In the genomic region with DNA sequence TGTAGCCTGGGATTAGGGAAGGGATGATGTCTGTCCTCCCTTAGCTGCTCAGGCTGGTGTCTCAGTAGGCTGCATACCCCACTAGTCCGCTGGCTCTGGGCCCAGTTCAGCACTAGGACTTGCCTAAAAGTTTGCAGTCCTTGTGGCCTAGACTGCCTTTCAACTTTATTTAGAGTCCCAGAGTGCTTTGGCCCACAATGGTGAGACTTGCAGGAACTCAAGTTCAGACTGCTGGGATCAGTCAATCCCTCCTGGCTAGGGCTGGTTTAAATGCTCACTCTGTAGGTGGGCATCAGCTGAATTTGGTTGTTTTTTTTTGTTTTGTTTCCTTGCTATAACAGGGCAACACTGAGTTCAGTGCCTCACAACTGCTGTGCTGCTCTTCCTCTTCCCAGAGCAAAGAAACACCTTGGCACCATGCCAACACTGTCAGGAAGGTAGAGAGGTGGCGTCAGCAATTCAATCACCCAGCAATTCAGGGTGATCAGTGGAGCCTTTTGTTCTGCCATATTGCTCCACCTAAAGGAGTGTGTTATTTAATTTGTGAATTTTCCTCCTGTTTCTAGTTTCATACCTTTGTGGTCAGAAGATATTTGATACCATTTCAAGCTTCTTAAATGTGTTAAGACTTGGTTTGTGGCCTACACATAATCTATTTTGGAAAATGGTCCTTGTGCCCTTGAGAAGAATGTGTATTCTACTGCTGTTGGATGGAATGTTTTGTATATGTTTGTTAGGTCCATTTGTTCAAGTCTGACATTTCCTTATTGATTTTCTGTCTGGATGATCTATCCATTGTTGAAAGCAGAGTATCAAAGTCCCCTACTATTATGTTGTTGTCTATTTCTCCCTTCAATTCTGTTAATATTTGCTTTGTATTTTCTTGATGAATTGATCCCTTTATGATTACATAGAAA, we compare ENCODE assay signal across 18 cellular contexts.
DNase-seq lines count a peak whose midpoint lies in the region; ATAC-seq, FAIRE-seq and TF ChIP-seq lines count a peak whose summit lies in the region.
"Had no signal": no experiment of that assay in that cellular context is flagged by ENCODE, and none has a peak within 500 bp of the region (broad histone marks: within the 10 kb centered on the region; RNA-seq: fewer than 3 reads in every experiment).

No MANE protein-coding gene starts in this region.

- no peaks in the 10 kb centered on the region for H3K4me1 ChIP-seq in stomach

- peak; percentile 7 for DNase-seq in NCI-H82 (lab: John Stamatoyannopoulos, UW)
- no peak for DNase-seq in NCI-H82 treated with DMSO at 0.1 percent for 48 hours (lab: John Stamatoyannopoulos, UW; ENCODE audit: unreplicated experiment)
- peak; percentile 69 for DNase-seq in NCI-H2107 treated with DMSO at 0.1 percent for 48 hours (lab: John Stamatoyannopoulos, UW; ENCODE audit: unreplicated experiment)
- peak; percentile 35 for DNase-seq in bronchial epithelial cell (ENCODE audit: low read depth)
- DNase-seq in stomach = peak; percentile 28
- no peak for DNase-seq in islet precursor cell
- DNase-seq in cerebellar nuclear complex (lab: John Stamatoyannopoulos, UW) = no peak
- DNase-seq: activated naive CD8-positive, alpha-beta T cell treated with anti-CD3 and anti-CD28 coated beads, Interleukin-2, amount 10 ng/mL, durations not matched to agents 7 days and 5 days; central memory CD4-positive, alpha-beta T cell; DMS79; H9; midbrain; NCI-H446 treated with DMSO at 0.1 percent for 48 hours; stimulated activated naive CD4-positive, alpha-beta T cell treated with Interleukin-2 at 50 U/mL for 16 hours; T-helper 1 cell had no signal

- H3K36me3 ChIP-seq in bronchial epithelial cell (ENCODE audit: control insufficient read depth, insufficient read depth, low read length) (no peaks in the 10 kb centered on the region), stomach (no peaks in the 10 kb centered on the region)

- intact Hi-C loops in stomach (cut with DNase I; ENCODE audit: low total_unique reads) = no loop called here

- TF ChIP-seq POLR2A in stomach (IDR thresholded peaks at IDR 0.05) = no peak

- no peak overlapping the region for H3K4me3 ChIP-seq in bronchial epithelial cell (ENCODE audit: low read depth, low read length)
- no peak overlapping the region for H3K4me3 ChIP-seq in stomach
- H3K4me3 ChIP-seq: skin epidermis had no signal

- H3K27ac ChIP-seq in stomach = no peak overlapping the region
- H3K27ac ChIP-seq: RWPE1, skin epidermis had no signal

- TF ChIP-seq CTCF in bronchial epithelial cell (IDR thresholded peaks at IDR 0.05; ENCODE audit: insufficient read depth, low read length, severe bottlenecking) (no peak), stomach (IDR thresholded peaks at IDR 0.05) (no peak)

- peak; percentile 40 for FAIRE-seq in bronchial epithelial cell (lab: Jason Lieb, UNC)

- ATAC-seq in GM18519 (IDR thresholded peaks at IDR 0.05; ENCODE audit: low FRiP score, unreplicated experiment) = no peak

- peaks cover 0 to 43% (median 7%) of the 10 kb centered on the region in 4 donors for H3K9me3 ChIP-seq in stomach

- no peak for TF ChIP-seq EP300 in stomach (IDR thresholded peaks at IDR 0.05)

- WGBS in stomach, 5 donors = 50 to 79% (median 65%) methylated on average over 1 to 2 of the region's 2 CpGs

- H3K27me3 ChIP-seq in bronchial epithelial cell (ENCODE audit: control insufficient read depth, insufficient read depth, low read length) (no peaks in the 10 kb centered on the region), stomach (no peaks in the 10 kb centered on the region)

Comparison
In these comparisons a context has a peak if more than half of its experiments do, and no peak if none do; other contexts are left out.
1. DNase-seq: peak in NCI-H82 (single experiment), NCI-H2107 treated with DMSO at 0.1 percent for 48 hours (single experiment), bronchial epithelial cell (single experiment) and stomach (single experiment); none in NCI-H82 treated with DMSO at 0.1 percent for 48 hours (single experiment), islet precursor cell (single experiment) and cerebellar nuclear complex (0 of 2).